In the genomic region with DNA sequence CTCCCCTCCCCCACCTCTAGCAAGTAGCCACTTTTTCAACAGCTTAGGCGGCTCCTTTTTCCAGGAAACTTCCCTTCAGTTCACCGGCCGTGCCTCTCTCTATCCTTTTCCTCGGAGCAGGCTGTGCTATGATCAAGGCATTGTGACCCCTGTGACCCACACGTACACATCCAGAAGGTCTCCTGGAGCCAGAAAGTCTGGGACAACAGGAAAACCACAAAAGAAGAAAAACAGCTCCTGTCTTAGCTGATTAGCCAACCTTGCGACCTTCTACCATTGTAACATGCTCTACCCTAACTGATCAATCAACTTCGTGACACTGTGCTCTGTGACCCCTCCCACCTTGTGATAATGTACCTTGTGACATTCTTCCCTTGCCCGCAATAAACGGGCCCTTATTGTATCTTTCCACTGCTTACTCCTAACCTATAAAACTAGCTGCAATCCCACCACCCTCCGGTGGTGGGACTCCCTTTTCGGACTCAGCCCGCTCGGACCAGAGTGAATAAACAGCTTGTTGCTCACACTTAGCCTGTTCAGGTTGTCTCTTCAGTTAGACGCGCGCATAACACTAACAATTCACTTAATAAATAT, we compare ENCODE assay signal across 8 cellular contexts. TPM values are rescaled to one million over a fixed set of nuclear protein-coding genes. Genes with fewer than 3 reads are reported as not detected.
A peak's percentile ranks its signal among the peaks of the same experiment; 100 is the strongest.
DNase-seq lines count a peak whose midpoint lies in the region; ATAC-seq, FAIRE-seq and TF ChIP-seq lines count a peak whose summit lies in the region.

No MANE protein-coding gene starts in this region.

- peak overlapping the region; percentile 51; the same call in 1 of the 2 replicates for H2BK12ac ChIP-seq in H1 (ENCODE audit: low read depth, low read length)
- no peak overlapping the region for H2BK12ac ChIP-seq in mesenchymal stem cell (ENCODE audit: low read length in 2 of 2)

- H4K8ac ChIP-seq in H1 (ENCODE audit: extremely low read depth, insufficient read depth, low read length) (no peak overlapping the region), mesenchymal stem cell (ENCODE audit: low read length) (peak overlapping the region; percentile 9)

- no peak overlapping the region for H3K56ac ChIP-seq in H1 (replicated peaks; ENCODE audit: insufficient read length, low read depth, low read length)

- H3K4me1 ChIP-seq in H1 (replicated peaks in 1 of 4; ENCODE audit: control insufficient read depth in 3 of 4, insufficient read depth in 4 of 4, low read length in 3 of 4) (peaks cover 0 to 7% (median 0%) of the 10 kb centered on the region in 4 experiments; a peak in 5 of 7 replicates), mesenchymal stem cell (ENCODE audit: control insufficient read depth, insufficient read depth, low read depth, low read length) (peaks cover 6% of the 10 kb centered on the region)

- CTCF ChIA-PET in H1 (lab: Charles Lee; ENCODE audit: partially characterized antibody), result interaction anchor here (0.7 to 3.7 kb wide), 13 partner anchors 11 to 322 kb away, joined by 3 to 19 read pairs (median 4); no protein-coding TSS in a partner anchor

- no peak for TF ChIP-seq EP300 in H1 (IDR thresholded peaks at IDR 0.05; ENCODE audit: borderline replicate concordance in 1 of 2, low read depth in 2 of 2, low read length in 2 of 2)

- H3K9ac ChIP-seq in H1 (replicated peaks in 1 of 4; ENCODE audit: extremely low read depth in 1 of 4, low read depth in 3 of 4, low read length in 3 of 4) (peak overlapping the region in 1 of 4 experiments; percentile 52; a peak in 3 of 7 replicates), mesenchymal stem cell (ENCODE audit: low read length) (peak overlapping the region; percentile 88)

- no peak overlapping the region for H2BK20ac ChIP-seq in H1 (ENCODE audit: low read length)

- peak overlapping the region; percentile 65 to 92 for H3K4me2 ChIP-seq in H1 (ENCODE audit: insufficient read depth in 1 of 2, low read depth in 2 of 2, low read length in 2 of 2)
- H3K4me2 ChIP-seq in mesenchymal stem cell (ENCODE audit: low read length, poor library complexity, severe bottlenecking), result peak overlapping the region; percentile 61

- DNase-seq in NCI-H146 (lab: John Stamatoyannopoulos, UW) (peak; percentile 58), NCI-H146 treated with DMSO at 0.1 percent for 48 hours (lab: John Stamatoyannopoulos, UW; ENCODE audit: unreplicated experiment) (no peak), NCI-H524 (lab: John Stamatoyannopoulos, UW) (peak; percentile 87 to 93), H1 (ENCODE audit: low read depth in 1 of 2, low spot score in 2 of 2) (peak in 1 of 2 experiments; percentile 72), mesenchymal stem cell (peak; percentile 95)
- peak; percentile 72 for DNase-seq in activated CD4-positive, alpha-beta T cell treated with anti-CD3 and anti-CD28 coated beads for 48 hours
- peak; percentile 62 for DNase-seq in stimulated activated naive CD8-positive, alpha-beta T cell treated with anti-CD3 and anti-CD28 coated beads, Interleukin-15, Interleukin-2, amounts not matched to agents 100 U/mL and 50 U/mL, for 24 hours

- H3K18ac ChIP-seq in H1 (ENCODE audit: extremely low read depth, low read length), result peak overlapping the region; percentile 71; the same call in 1 of the 2 replicates
- peak overlapping the region; percentile 11 to 77 for H3K18ac ChIP-seq in mesenchymal stem cell (ENCODE audit: low read depth in 1 of 2, low read length in 2 of 2)

- H2BK120ac ChIP-seq in H1 (replicated peaks; ENCODE audit: low read depth, low read length) (no peak overlapping the region), mesenchymal stem cell (ENCODE audit: low read depth, low read length) (no peak overlapping the region)

- H2AK5ac ChIP-seq in H1 (ENCODE audit: low read depth, low read length), result no peak overlapping the region
- no peak overlapping the region for H2AK5ac ChIP-seq in mesenchymal stem cell (ENCODE audit: low read length, severe bottlenecking)

- H3K9me3 ChIP-seq in H1 (ENCODE audit: insufficient read depth in 2 of 2, low read depth in 1 of 2, low read length in 1 of 2) (no peaks in the 10 kb centered on the region), mesenchymal stem cell (ENCODE audit: control insufficient read depth, low read length) (no peaks in the 10 kb centered on the region)

- H3K27ac ChIP-seq in H1 (ENCODE audit: low read depth, low read length), result no peak overlapping the region
- H3K27ac ChIP-seq in mesenchymal stem cell (ENCODE audit: low read length, poor library complexity, severe bottlenecking), result peak overlapping the region; percentile 65

- no peaks in the 10 kb centered on the region for H3K79me2 ChIP-seq in H1 (ENCODE audit: control insufficient read depth in 1 of 2, insufficient read depth in 2 of 2, low read length in 2 of 2)

- H3K36me3 ChIP-seq in H1 (ENCODE audit: control insufficient read depth in 2 of 4, insufficient read depth in 4 of 4, low read length in 3 of 4) (no peaks in the 10 kb centered on the region), mesenchymal stem cell (ENCODE audit: control insufficient read depth in 1 of 2, insufficient read depth in 2 of 2, low read depth in 1 of 2, low read length in 2 of 2) (peaks cover 0 to 4% of the 10 kb centered on the region in 2 experiments)

- POLR2A ChIA-PET in H1 (lab: Charles Lee; ENCODE audit: partially characterized antibody), result interaction anchor here (0.9 to 1.8 kb wide), 4 partner anchors 41 to 143 kb away, joined by 3 to 8 read pairs (median 5); partner anchors contain the start of gene TRIM27

- peak; percentile 40 for ATAC-seq in HG03045 (IDR thresholded peaks at IDR 0.05; ENCODE audit: unreplicated experiment)
- ATAC-seq in stimulated activated naive CD8-positive, alpha-beta T cell treated with anti-CD3 and anti-CD28 coated beads, Interleukin-15, Interleukin-2, amounts not matched to agents 100 U/mL and 50 U/mL, for 24 hours, result peak; percentile 71

- TF ChIP-seq RAD21 in H1 (IDR thresholded peaks at IDR 0.05 in 1 of 2, conservative IDR thresholded peaks at IDR 0.05 in 1 of 2; ENCODE audit: low read depth in 2 of 2, low read length in 2 of 2), result peak; percentile 11 to 31; a peak in 2 of 4 replicates

- H4K5ac ChIP-seq in H1 (ENCODE audit: insufficient read length, low read depth, low read length), result no peak overlapping the region

- peaks cover 6% of the 10 kb centered on the region for H3K23me2 ChIP-seq in H1 (ENCODE audit: low read depth, low read length)

- H2BK5ac ChIP-seq in H1 (ENCODE audit: low read depth, low read length) (peak overlapping the region; percentile 79; the same call in 1 of the 2 replicates), mesenchymal stem cell (ENCODE audit: low read depth, low read length, poor library complexity, severe bottlenecking) (no peak overlapping the region)

- TF ChIP-seq CTCF in H1 (IDR thresholded peaks at IDR 0.05; ENCODE audit: control extremely low read depth in 1 of 3, insufficient read depth in 1 of 3, low read depth in 1 of 3, low read length in 3 of 3), result peak; percentile 29 to 40 (median 33); a peak in 3 of 4 replicates

- peak overlapping the region; percentile 91 to 100 (median 96) for H3K4me3 ChIP-seq in H1 (ENCODE audit: extremely low read depth in 1 of 4, insufficient read depth in 2 of 4, low read depth in 3 of 4, low read length in 4 of 4)
- peak overlapping the region; percentile 30 to 92 for H3K4me3 ChIP-seq in mesenchymal stem cell (ENCODE audit: insufficient read depth in 1 of 2, low read depth in 1 of 2, low read length in 2 of 2)

- H3K4ac ChIP-seq in H1 (replicated peaks; ENCODE audit: insufficient read length, low read depth, low read length) (no peak overlapping the region), mesenchymal stem cell (ENCODE audit: low read depth in 1 of 2, low read length in 2 of 2) (peak overlapping the region in 1 of 2 experiments; percentile 41)

- peaks cover 0 to 1% (median 0%) of the 10 kb centered on the region in 4 experiments; a peak in 2 of 7 replicates for H3K27me3 ChIP-seq in H1 (replicated peaks in 1 of 4; ENCODE audit: control insufficient read depth in 3 of 4, extremely low read depth in 1 of 4, insufficient read depth in 3 of 4, low read length in 3 of 4)
- H3K27me3 ChIP-seq in mesenchymal stem cell (ENCODE audit: control insufficient read depth in 1 of 2, insufficient read depth in 1 of 2, low read length in 2 of 2), result no peaks in the 10 kb centered on the region

- H2AFZ ChIP-seq in H1 (ENCODE audit: low read length) (peak overlapping the region; percentile 94), mesenchymal stem cell (ENCODE audit: low read depth, low read length) (peak overlapping the region; percentile 81)

- H4K20me1 ChIP-seq in H1 (replicated peaks in 1 of 2; ENCODE audit: control insufficient read depth in 1 of 2, insufficient read depth in 2 of 2, low read length in 2 of 2), result no peaks in the 10 kb centered on the region

- 1% methylated on average over 16 of the region's 16 CpGs; no CpG with 5 or more reads in 1 of the 2 experiments for WGBS in H1 (ENCODE audit: extremely low coverage in 1 of 2, insufficient coverage in 1 of 2, insufficient read length in 1 of 2, insufficient replicate concordance in 2 of 2, low coverage in 1 of 2, low lambda C conversion rate in 2 of 2, missing lambda C conversion rate in 1 of 2), 2 experiments
- 0% methylated on average over 13 of the region's 16 CpGs for WGBS in mesenchymal stem cell

- no peak overlapping the region for H3K14ac ChIP-seq in H1 (ENCODE audit: insufficient read length)
- no peak overlapping the region for H3K14ac ChIP-seq in mesenchymal stem cell (ENCODE audit: low read length in 2 of 2)

- FAIRE-seq in H1 (lab: Jason Lieb, UNC), result no peak

- H3K79me1 ChIP-seq in H1 (ENCODE audit: low read depth, low read length), result no peaks in the 10 kb centered on the region
- H3K79me1 ChIP-seq in mesenchymal stem cell (replicated peaks; ENCODE audit: low read length, poor library complexity, severe bottlenecking), result no peaks in the 10 kb centered on the region

- no peak overlapping the region for H3K23ac ChIP-seq in H1 (ENCODE audit: insufficient read length)
- no peak overlapping the region for H3K23ac ChIP-seq in mesenchymal stem cell (ENCODE audit: low read length in 2 of 2)

- TF ChIP-seq POLR2A in H1 (IDR thresholded peaks at IDR 0.05; ENCODE audit: control extremely low read depth in 1 of 2, low read depth in 2 of 2, low read length in 2 of 2), result no peak

- H4K91ac ChIP-seq in H1 (replicated peaks; ENCODE audit: insufficient read length, low read length) (no peak overlapping the region), mesenchymal stem cell (ENCODE audit: low read length) (no peak overlapping the region)

- H2BK15ac ChIP-seq in H1 (ENCODE audit: low read length) (no peak overlapping the region), mesenchymal stem cell (ENCODE audit: low read depth, poor library complexity, severe bottlenecking) (no peak overlapping the region)

RNA-seq across cellular contexts. Expression of gene ZNF311, which starts 24.2 kb away (rescaled TPM):
- total RNA-seq in H1 (2021; fragmentation: NEBNext Ultra II Directional; extraction: Animal tissue kit (Norgen Biotek cat#: 25700)), result 4.2 and 4.3 TPM in 2 replicates
- polyA plus RNA-seq in H1 (2011; rRNA removed), result 1.4 and 1.9 TPM in 2 replicates
- polyA plus RNA-seq in H1 (2011; cell fraction: cytosol; rRNA removed), result 3.1 TPM
- 2.4 TPM for polyA plus RNA-seq in H1 (2011; cell fraction: nucleus; rRNA removed)
- 1.9 to 3.4 TPM (median 2.9 TPM) in 4 replicates for polyA plus RNA-seq in H1 (2012, experiment 1 of 2)
- polyA plus RNA-seq in H1 (2012, experiment 2 of 2), result 0.26 TPM
- 2.2 TPM for polyA plus RNA-seq in H1 (2013, experiment 1 of 2)
- polyA plus RNA-seq in H1 (2013, experiment 2 of 2), result 2.0 TPM
- polyA minus RNA-seq in H1 (2011; rRNA and poly(A)+ RNA removed), result 4.4 and 4.6 TPM in 2 replicates
- polyA minus RNA-seq in H1 (2011; cell fraction: cytosol; rRNA and poly(A)+ RNA removed), result 1.6 TPM
- 5.1 TPM for polyA minus RNA-seq in H1 (2011; cell fraction: nucleus; rRNA and poly(A)+ RNA removed)
- polyA plus RNA-seq in mesenchymal stem cell (2013, experiment 1 of 2), result 0.10 TPM
- 0.21 TPM for polyA plus RNA-seq in mesenchymal stem cell (2013, experiment 2 of 2)

RNA-seq across cellular contexts. Expression of gene TRIM27, which starts 57.1 kb away (rescaled TPM):
- 76.4 and 78.9 TPM in 2 replicates for total RNA-seq in H1 (2021; fragmentation: NEBNext Ultra II Directional; extraction: Animal tissue kit (Norgen Biotek cat#: 25700))
- polyA plus RNA-seq in H1 (2011; rRNA removed), result 61.2 and 85.9 TPM in 2 replicates
- 67.9 TPM for polyA plus RNA-seq in H1 (2011; cell fraction: cytosol; rRNA removed)
- polyA plus RNA-seq in H1 (2011; cell fraction: nucleus; rRNA removed), result 84.9 TPM
- polyA plus RNA-seq in H1 (2012, experiment 1 of 2), result 59.9 to 67.2 TPM (median 65.2 TPM) in 4 replicates
- polyA plus RNA-seq in H1 (2012, experiment 2 of 2), result 79.0 TPM
- polyA plus RNA-seq in H1 (2013, experiment 1 of 2), result 44.6 TPM
- polyA plus RNA-seq in H1 (2013, experiment 2 of 2), result 42.9 TPM
- 105 and 114 TPM in 2 replicates for polyA minus RNA-seq in H1 (2011; rRNA and poly(A)+ RNA removed)
- 70.7 TPM for polyA minus RNA-seq in H1 (2011; cell fraction: cytosol; rRNA and poly(A)+ RNA removed)
- 92.8 TPM for polyA minus RNA-seq in H1 (2011; cell fraction: nucleus; rRNA and poly(A)+ RNA removed)
- 31.0 TPM for polyA plus RNA-seq in mesenchymal stem cell (2013, experiment 1 of 2)
- 31.4 TPM for polyA plus RNA-seq in mesenchymal stem cell (2013, experiment 2 of 2)
